In genomic region chr14:41607119-41607785, GRCh38 we compare ENCODE assay signal across 8 cellular contexts.
A peak's percentile ranks its signal among the peaks of the same experiment; 100 is the strongest.
DNase-seq lines count a peak whose midpoint lies in the region; ATAC-seq and TF ChIP-seq lines count a peak whose summit lies in the region.

No MANE protein-coding gene starts in this region.

- H3K9ac ChIP-seq in muscle layer of colon (ENCODE audit: low read length): no peak overlapping the region

- H3K27ac ChIP-seq in coronary artery (peak overlapping the region; percentile 2 to 69), muscle layer of colon (ENCODE audit: low read depth, low read length) (no peak overlapping the region)

- DNase-seq in GM20000 (ENCODE audit: low spot score): peak; percentile 34
- DNase-seq in NCI-H345 treated with DMSO at 0.1 percent for 48 hours (lab: John Stamatoyannopoulos, UW; ENCODE audit: unreplicated experiment): peak; percentile 72
- no peak for DNase-seq in coronary artery (ENCODE audit: low spot score)
- DNase-seq in GF-D8 (lab: John Stamatoyannopoulos, UW): no peak
- no peak for DNase-seq in medulla oblongata (ENCODE audit: extremely low spot score)

- H3K4me1 ChIP-seq in muscle layer of colon (ENCODE audit: insufficient read depth, low read length): peaks cover 11% of the 10 kb centered on the region

- TF ChIP-seq CTCF in GM20000 (IDR thresholded peaks at IDR 0.05; ENCODE audit: extremely low read depth, missing control alignments): no peak
- no peak for TF ChIP-seq CTCF in coronary artery (IDR thresholded peaks at IDR 0.05)

- peak overlapping the region; percentile 77 for H3K4me3 ChIP-seq in coronary artery
- peak overlapping the region; percentile 45 to 81 for H3K4me3 ChIP-seq in muscle layer of colon (ENCODE audit: low read depth in 1 of 2, low read length in 2 of 2)

- no peak for ATAC-seq in HG03280 (IDR thresholded peaks at IDR 0.05; ENCODE audit: unreplicated experiment)
- ATAC-seq in GM21447 (IDR thresholded peaks at IDR 0.05; ENCODE audit: unreplicated experiment): no peak

- no peaks in the 10 kb centered on the region for H3K9me3 ChIP-seq in muscle layer of colon (ENCODE audit: low read length)

- H3K27me3 ChIP-seq in muscle layer of colon (ENCODE audit: control insufficient read depth in 1 of 2, insufficient read depth in 2 of 2, low read length in 2 of 2): peaks cover 25 to 29% of the 10 kb centered on the region in 2 donors

- H3K36me3 ChIP-seq in muscle layer of colon (ENCODE audit: insufficient read depth, low read length): no peaks in the 10 kb centered on the region

Comparison
In these comparisons a context has a peak if more than half of its experiments do, and no peak if none do; other contexts are left out.
1. DNase-seq: peak in GM20000 (single experiment) and NCI-H345 treated with DMSO at 0.1 percent for 48 hours (single experiment); none in coronary artery (single experiment), GF-D8 (single experiment) and medulla oblongata (single experiment).